In the genomic region with DNA sequence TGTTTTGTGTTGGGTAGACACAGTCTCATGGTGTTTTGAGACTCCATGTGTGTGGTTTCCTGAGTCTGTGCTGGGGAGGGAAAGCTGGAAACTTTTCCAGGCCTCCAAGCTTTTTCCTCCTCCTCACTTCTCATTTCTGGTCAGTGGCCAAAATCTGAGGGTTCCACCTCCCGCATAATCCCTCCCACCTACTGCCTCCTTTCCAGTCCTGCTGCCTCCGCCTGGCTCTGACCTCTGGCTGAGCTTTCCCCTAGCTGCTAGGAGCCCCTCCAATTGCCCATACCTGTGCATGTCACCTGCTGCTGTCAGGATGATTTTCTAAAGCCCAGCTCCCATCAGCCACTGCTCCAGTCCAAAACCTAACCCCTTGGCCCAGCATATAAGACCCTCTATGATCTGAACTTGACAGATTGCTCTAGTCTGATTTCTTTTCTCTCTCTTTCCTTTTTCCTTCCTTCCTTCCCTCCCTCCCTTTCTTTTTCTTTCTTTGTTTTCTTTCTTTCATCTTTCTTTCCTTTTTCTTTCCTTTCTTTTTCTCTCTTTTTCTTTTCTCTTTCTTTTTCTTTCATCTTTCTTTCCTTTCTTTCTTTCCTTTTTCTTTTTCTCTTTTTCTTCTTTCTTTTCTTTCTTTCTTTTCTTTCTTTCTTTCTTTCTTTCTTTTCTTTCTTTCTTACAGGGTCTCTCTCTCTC, we compare ENCODE assay signal across 19 cellular contexts.
"Had no signal": no experiment of that assay in that cellular context is flagged by ENCODE, and none has a peak within 500 bp of the region (broad histone marks: within the 10 kb centered on the region; RNA-seq: fewer than 3 reads in every experiment).

No MANE protein-coding gene starts in this region.

- H3K9me3 ChIP-seq: gastrocnemius medialis, psoas muscle, thoracic aorta had no signal

- H3K27ac Mint-ChIP-seq: activated naive CD8-positive, alpha-beta T cell treated with anti-CD3 and anti-CD28 coated beads, Interleukin-2, amount 50 U/mL, for 24 hours; activated T-helper 1 cell treated with anti-CD3 and anti-CD28 coated beads, Interleukin-12 subunit alpha, Interleukin-12 subunit beta, Interleukin-2, Interleukin-4 antibody, amounts not matched to agents 30 ng/mL and 10 ng/mL and 1 ng/mL, durations not matched to agents 14 hours and 24 hours and 36 hours; effector memory CD8-positive, alpha-beta T cell; naive thymus-derived CD8-positive, alpha-beta T cell; stimulated activated naive CD8-positive, alpha-beta T cell treated with anti-CD3 and anti-CD28 coated beads, Interleukin-15, amount 100 ng/mL, for 72 hours had no signal

- H3K36me3 ChIP-seq: ascending aorta, gastrocnemius medialis, thoracic aorta had no signal

- H3K4me3 Mint-ChIP-seq: activated naive CD8-positive, alpha-beta T cell treated with anti-CD3 and anti-CD28 coated beads, Interleukin-2, amount 50 U/mL, for 24 hours; activated T-helper 1 cell treated with anti-CD3 and anti-CD28 coated beads, Interleukin-12 subunit alpha, Interleukin-12 subunit beta, Interleukin-2, Interleukin-4 antibody, amounts not matched to agents 30 ng/mL and 10 ng/mL and 1 ng/mL, durations not matched to agents 14 hours and 24 hours and 36 hours; effector memory CD8-positive, alpha-beta T cell; naive thymus-derived CD8-positive, alpha-beta T cell; stimulated activated naive CD8-positive, alpha-beta T cell treated with anti-CD3 and anti-CD28 coated beads, Interleukin-15, amount 100 ng/mL, for 72 hours had no signal

- DNase-seq: activated CD4-positive, alpha-beta T cell treated with anti-CD3 and anti-CD28 coated beads for 4 hours; activated naive CD4-positive, alpha-beta T cell; activated naive CD8-positive, alpha-beta T cell treated with anti-CD3 and anti-CD28 coated beads, Interleukin-2, amount 50 U/mL, for 24 hours; effector memory CD8-positive, alpha-beta T cell; gastrocnemius medialis; hypothalamus; mucosa of descending colon; naive thymus-derived CD8-positive, alpha-beta T cell; nucleus accumbens; psoas muscle; stimulated activated CD4-positive, alpha-beta T cell treated with anti-CD3 and anti-CD28 coated beads, Interleukin-4, amount 100 ng/mL, for 24 hours; stimulated activated naive CD8-positive, alpha-beta T cell treated with anti-CD3 and anti-CD28 coated beads, Interleukin-15, amount 100 ng/mL, for 72 hours; T1000 had no signal

- H3K4me1 ChIP-seq: ascending aorta, gastrocnemius medialis, psoas muscle had no signal

- ATAC-seq: activated naive CD8-positive, alpha-beta T cell treated with anti-CD3 and anti-CD28 coated beads, Interleukin-2, amount 50 U/mL, for 24 hours; effector memory CD8-positive, alpha-beta T cell; gastrocnemius medialis; naive thymus-derived CD8-positive, alpha-beta T cell; psoas muscle; stimulated activated naive CD8-positive, alpha-beta T cell treated with anti-CD3 and anti-CD28 coated beads, Interleukin-15, amount 100 ng/mL, for 72 hours had no signal

- H3K27me3 ChIP-seq: ascending aorta, gastrocnemius medialis had no signal

- H3K36me3 Mint-ChIP-seq: naive thymus-derived CD8-positive, alpha-beta T cell had no signal

- H3K4me3 ChIP-seq: ascending aorta, coronary artery, gastrocnemius medialis, mucosa of descending colon, psoas muscle, thoracic aorta had no signal

- H3K27ac ChIP-seq: ascending aorta, coronary artery, epithelial cell of prostate, gastrocnemius medialis, psoas muscle, thoracic aorta, VCaP had no signal

- H3K9me3 Mint-ChIP-seq: activated naive CD8-positive, alpha-beta T cell treated with anti-CD3 and anti-CD28 coated beads, Interleukin-2, amount 50 U/mL, for 24 hours; activated T-helper 1 cell treated with anti-CD3 and anti-CD28 coated beads, Interleukin-12 subunit alpha, Interleukin-12 subunit beta, Interleukin-2, Interleukin-4 antibody, amounts not matched to agents 30 ng/mL and 10 ng/mL and 1 ng/mL, durations not matched to agents 14 hours and 24 hours and 36 hours; effector memory CD8-positive, alpha-beta T cell; naive thymus-derived CD8-positive, alpha-beta T cell; stimulated activated naive CD8-positive, alpha-beta T cell treated with anti-CD3 and anti-CD28 coated beads, Interleukin-15, amount 100 ng/mL, for 72 hours had no signal

- H3K4me1 Mint-ChIP-seq: activated naive CD8-positive, alpha-beta T cell treated with anti-CD3 and anti-CD28 coated beads, Interleukin-2, amount 50 U/mL, for 24 hours; naive thymus-derived CD8-positive, alpha-beta T cell; stimulated activated naive CD8-positive, alpha-beta T cell treated with anti-CD3 and anti-CD28 coated beads, Interleukin-15, amount 100 ng/mL, for 72 hours had no signal
